Comparison of ENCODE assay signal across 23 cellular contexts in the genomic region with DNA sequence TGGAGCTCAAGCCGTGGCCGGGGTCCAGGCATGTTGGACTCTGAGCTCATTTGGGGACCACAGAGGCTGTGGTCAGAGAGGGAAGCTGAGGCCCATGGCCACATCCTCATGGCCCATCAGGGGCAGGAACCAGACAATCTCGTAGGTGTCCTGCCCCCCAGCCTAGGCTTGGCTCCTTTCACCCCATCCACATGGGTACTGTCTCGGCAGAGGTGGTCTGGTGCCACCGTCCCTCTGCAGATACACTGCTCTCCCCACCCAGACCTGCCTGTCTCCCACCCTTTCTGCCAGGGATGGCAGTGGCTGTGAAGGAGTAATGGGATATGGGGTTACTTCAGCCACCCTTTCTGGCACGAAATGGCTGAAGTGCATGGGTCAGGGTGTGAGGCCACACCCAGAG. TPM values are rescaled to one million over a fixed set of nuclear protein-coding genes. Genes with fewer than 3 reads are reported as not detected.
"Had no signal": no experiment of that assay in that cellular context is flagged by ENCODE, and none has a peak within 500 bp of the region (broad histone marks: within the 10 kb centered on the region; RNA-seq: fewer than 3 reads in every experiment).

No MANE protein-coding gene starts in this region.

- H3K4me3 Mint-ChIP-seq: activated CD4-positive, alpha-beta T cell treated with anti-CD3 and anti-CD28 coated beads, Interleukin-2, amount 10 ng/mL, durations not matched to agents 7 days and 5 days; effector memory CD8-positive, alpha-beta T cell; immature natural killer cell; neural progenitor cell had no signal

- H3K36me3 ChIP-seq: neural progenitor cell, pancreas, transverse colon had no signal

- ATAC-seq: effector memory CD8-positive, alpha-beta T cell; pancreas; stimulated activated naive CD8-positive, alpha-beta T cell treated with anti-CD3 and anti-CD28 coated beads, Interleukin-15, Interleukin-2, amounts not matched to agents 100 U/mL and 50 U/mL, for 24 hours had no signal

- H2AFZ ChIP-seq: neural progenitor cell had no signal

- H3K9me3 Mint-ChIP-seq: activated CD4-positive, alpha-beta T cell treated with anti-CD3 and anti-CD28 coated beads, Interleukin-2, amount 10 ng/mL, durations not matched to agents 7 days and 5 days; effector memory CD8-positive, alpha-beta T cell; immature natural killer cell; neural progenitor cell had no signal

- H3K4me1 Mint-ChIP-seq: activated CD4-positive, alpha-beta T cell treated with anti-CD3 and anti-CD28 coated beads, Interleukin-2, amount 10 ng/mL, durations not matched to agents 7 days and 5 days; immature natural killer cell had no signal

- H3K27ac ChIP-seq: epithelial cell of prostate, neural progenitor cell, pancreas, transverse colon had no signal

- H3K27me3 Mint-ChIP-seq: activated CD4-positive, alpha-beta T cell treated with anti-CD3 and anti-CD28 coated beads, Interleukin-2, amount 10 ng/mL, durations not matched to agents 7 days and 5 days had no signal

- H3K36me3 Mint-ChIP-seq: immature natural killer cell, neural progenitor cell had no signal

- H3K27me3 ChIP-seq: neural progenitor cell, pancreas, transverse colon had no signal

- H3K27ac Mint-ChIP-seq: activated CD4-positive, alpha-beta T cell treated with anti-CD3 and anti-CD28 coated beads, Interleukin-2, amount 10 ng/mL, durations not matched to agents 7 days and 5 days; effector memory CD8-positive, alpha-beta T cell had no signal

- H3K4me3 ChIP-seq: neural progenitor cell, pancreas, transverse colon had no signal

- H3K4me1 ChIP-seq: neural progenitor cell, pancreas, transverse colon had no signal

- H3K9ac ChIP-seq: neural progenitor cell had no signal

- FAIRE-seq: pancreas, TTC549 had no signal

- H3K4me2 ChIP-seq: neural progenitor cell had no signal

- H3K9me3 ChIP-seq: pancreas, transverse colon had no signal

- DNase-seq: activated CD4-positive, alpha-beta T cell treated with anti-CD3 and anti-CD28 coated beads, Interleukin-2, amount 10 ng/mL, durations not matched to agents 7 days and 5 days; activated CD4-positive, CD25-positive, alpha-beta regulatory T cell; activated gamma-delta T cell; activated T-cell treated with anti-CD3 and anti-CD28 coated beads for 4 hours; anterior cingulate cortex; cerebellar nuclear complex; dermis blood vessel endothelial cell; effector memory CD8-positive, alpha-beta T cell; foreskin melanocyte; immature natural killer cell; stimulated activated CD4-positive, alpha-beta T cell treated with anti-CD3 and anti-CD28 coated beads, Interleukin-4, amount 100 ng/mL, for 4 hours; stimulated activated CD8-positive, alpha-beta memory T cell treated with anti-CD3 and anti-CD28 coated beads, Interleukin-4, amount 100 ng/mL, for 48 hours; stimulated activated naive CD8-positive, alpha-beta T cell treated with anti-CD3 and anti-CD28 coated beads, Interleukin-15, Interleukin-2, amounts not matched to agents 100 U/mL and 50 U/mL, for 24 hours; T-helper 2 cell had no signal

RNA-seq across cellular contexts. Expression of gene PRSS50, which starts 7.9 kb away (rescaled TPM):
- total RNA-seq: activated CD4-positive, alpha-beta T cell treated with anti-CD3 and anti-CD28 coated beads, Interleukin-2, amount 10 ng/mL, durations not matched to agents 7 days and 5 days; activated CD8-positive, alpha-beta memory T cell treated with anti-CD3 and anti-CD28 coated beads for 36 hours; dermis blood vessel endothelial cell; fibroblast of lung; lung microvascular endothelial cell; skeletal muscle tissue had no signal
- polyA plus RNA-seq: fibroblast of lung, immature natural killer cell had no signal

RNA-seq across cellular contexts. Expression of gene TMIE, which starts 8.5 kb away (rescaled TPM):
- total RNA-seq: transverse colon had no signal
- polyA plus RNA-seq: immature natural killer cell had no signal

RNA-seq across cellular contexts. Expression of gene ALS2CL, which starts 16.2 kb away (rescaled TPM):
- polyA plus RNA-seq: immature natural killer cell had no signal
